Comparison of ENCODE assay signal across 11 cellular contexts in genomic region chr21:44710756-44711326, GRCh38. TPM values are rescaled to one million over a fixed set of nuclear protein-coding genes. Genes with fewer than 3 reads are reported as not detected.
A peak's percentile ranks its signal among the peaks of the same experiment; 100 is the strongest.
DNase-seq lines count a peak whose midpoint lies in the region; ATAC-seq and TF ChIP-seq lines count a peak whose summit lies in the region.
"Had no signal": no experiment of that assay in that cellular context is flagged by ENCODE, and none has a peak within 500 bp of the region (broad histone marks: within the 10 kb centered on the region; RNA-seq: fewer than 3 reads in every experiment).

No MANE protein-coding gene starts in this region.

- peaks cover 47% of the 10 kb centered on the region for H3K27me3 ChIP-seq in CD8-positive, alpha-beta T cell (ENCODE audit: insufficient read depth, low read length)
- H3K27me3 ChIP-seq in HUES64 (ENCODE audit: insufficient read depth, low read length) (peaks cover 95% of the 10 kb centered on the region), PC-3 (ENCODE audit: low read length) (peaks cover 11% of the 10 kb centered on the region; the same call in 1 of the 2 replicates), BE2C (peaks cover 91% of the 10 kb centered on the region)

- H3K4me2 ChIP-seq in PC-3 (ENCODE audit: low read length): no peak overlapping the region

- no peaks in the 10 kb centered on the region for H4K20me1 ChIP-seq in PC-3 (ENCODE audit: low read length)

- POLR2A ChIA-PET in CD8-positive, alpha-beta T cell (lab: Charles Lee): interaction anchor here (0.6 to 1.3 kb wide), 4 partner anchors 47 to 200 kb away, joined by 3 to 4 read pairs (median 3); partner anchors contain the start of gene KRTAP12-3
- POLR2A ChIA-PET in PC-3 (lab: Charles Lee; ENCODE audit: unreplicated experiment): no interaction called here

- peaks cover 32% of the 10 kb centered on the region for H3K4me1 Mint-ChIP-seq in CD8-positive, alpha-beta T cell (ENCODE audit: low read depth)
- H3K4me1 Mint-ChIP-seq: memory B cell had no signal

- intact Hi-C loops in CD8-positive, alpha-beta T cell (cut with DNase I, micrococcal nuclease): loop anchor here in 1 of 2 experiments (5.0 kb wide), 1 partner anchor 94 kb away; no protein-coding TSS in a partner anchor
- intact Hi-C loops in PC-3 (cut with micrococcal nuclease): loop anchor here (5.0 kb wide), 1 partner anchor 76 kb away; no protein-coding TSS in a partner anchor

- no peaks in the 10 kb centered on the region for H3F3A ChIP-seq in PC-3 (ENCODE audit: low read length, unreplicated experiment)

- TF ChIP-seq CTCF in CD8-positive, alpha-beta T cell (IDR thresholded peaks at IDR 0.05): no peak
- TF ChIP-seq CTCF in PC-3 (conservative IDR thresholded peaks at IDR 0.05; ENCODE audit: low read depth, low read length): no peak
- TF ChIP-seq CTCF in BE2C (IDR thresholded peaks at IDR 0.05; ENCODE audit: low read depth, low read length): no peak

- no peaks in the 10 kb centered on the region for H3K36me3 ChIP-seq in CD8-positive, alpha-beta T cell (ENCODE audit: insufficient read depth, low read length)
- no peaks in the 10 kb centered on the region for H3K36me3 ChIP-seq in HUES64 (ENCODE audit: insufficient read depth, low read length)
- H3K36me3 ChIP-seq in PC-3 (ENCODE audit: low read depth, low read length): no peaks in the 10 kb centered on the region
- H3K36me3 ChIP-seq in BE2C: no peaks in the 10 kb centered on the region
- H3K36me3 ChIP-seq: tibial artery had no signal

- H3K4me1 ChIP-seq in CD8-positive, alpha-beta T cell (ENCODE audit: insufficient read depth, low read length): peaks cover 38% of the 10 kb centered on the region
- H3K4me1 ChIP-seq in HUES64 (ENCODE audit: insufficient read depth, low read length): peaks cover 51% of the 10 kb centered on the region
- peaks cover 12% of the 10 kb centered on the region; the same call in 1 of the 2 replicates for H3K4me1 ChIP-seq in PC-3 (ENCODE audit: insufficient read depth, low read length)
- H3K4me1 ChIP-seq in BE2C: no peaks in the 10 kb centered on the region

- no peak overlapping the region for H2AFZ ChIP-seq in PC-3 (ENCODE audit: low read length)

- no peak overlapping the region for H3K9ac ChIP-seq in HUES64 (ENCODE audit: low read depth, low read length)
- H3K9ac ChIP-seq in PC-3 (ENCODE audit: low read length): no peak overlapping the region

- peak; percentile 33 for ATAC-seq in CD8-positive, alpha-beta T cell
- ATAC-seq in PC-3: peak; percentile 5; the same call in 1 of the 2 replicates
- ATAC-seq in GM18517 (IDR thresholded peaks at IDR 0.05; ENCODE audit: unreplicated experiment): no peak
- no peak for ATAC-seq in HG02610 (IDR thresholded peaks at IDR 0.05; ENCODE audit: unreplicated experiment)

- peaks cover 5% of the 10 kb centered on the region for H3K9me3 ChIP-seq in CD8-positive, alpha-beta T cell (ENCODE audit: low read length)
- H3K9me3 ChIP-seq in HUES64 (ENCODE audit: insufficient read depth, low read depth, low read length): no peaks in the 10 kb centered on the region
- no peaks in the 10 kb centered on the region for H3K9me3 ChIP-seq in PC-3 (ENCODE audit: low read length)
- no peaks in the 10 kb centered on the region for H3K9me3 ChIP-seq in BE2C
- H3K9me3 ChIP-seq: tibial artery had no signal

- peak overlapping the region; percentile 18 for H3K4me3 ChIP-seq in CD8-positive, alpha-beta T cell (ENCODE audit: low read depth, low read length)
- H3K4me3 ChIP-seq in HUES64 (ENCODE audit: low read length) (peak overlapping the region; percentile 48), PC-3 (ENCODE audit: low read length) (no peak overlapping the region), BE2C (ENCODE audit: low read depth, low read length) (no peak overlapping the region)
- H3K4me3 ChIP-seq: tibial artery had no signal

- H3K36me3 Mint-ChIP-seq in CD8-positive, alpha-beta T cell: no peaks in the 10 kb centered on the region

- WGBS in HUES64: under 1% methylated on average over 19 of the region's 20 CpGs

- H3K4me3 Mint-ChIP-seq in CD8-positive, alpha-beta T cell: peak overlapping the region; percentile 46
- H3K4me3 Mint-ChIP-seq: memory B cell had no signal

- CTCF ChIA-PET in CD8-positive, alpha-beta T cell (lab: Charles Lee): interaction anchor here (1.5 to 3.2 kb wide), 2 partner anchors 31 to 201 kb away, joined by 5 to 12 read pairs; no protein-coding TSS in a partner anchor
- CTCF ChIA-PET in PC-3 (lab: Charles Lee): interaction anchor here (1.4 to 1.6 kb wide), 2 partner anchors 32 to 83 kb away, joined by 5 to 7 read pairs; no protein-coding TSS in a partner anchor

- no peaks in the 10 kb centered on the region for H3K79me2 ChIP-seq in PC-3 (ENCODE audit: low read length)

- H3K27ac ChIP-seq in CD8-positive, alpha-beta T cell (ENCODE audit: low read depth, low read length): no peak overlapping the region
- H3K27ac ChIP-seq in HUES64 (ENCODE audit: low read depth, low read length): no peak overlapping the region
- no peak overlapping the region for H3K27ac ChIP-seq in PC-3 (ENCODE audit: low read length)
- H3K27ac ChIP-seq: tibial artery had no signal

- no TSS peak for BruUV-seq in PC-3 (replicated peaks; lab: Mats Ljungman, UMichigan)

- no peaks in the 10 kb centered on the region for H3K9me2 ChIP-seq in PC-3 (replicated peaks; ENCODE audit: low read length)

- peaks cover 67% of the 10 kb centered on the region for H3K27me3 Mint-ChIP-seq in CD8-positive, alpha-beta T cell (ENCODE audit: low read depth)

- peaks cover 1% of the 10 kb centered on the region for H3K9me3 Mint-ChIP-seq in CD8-positive, alpha-beta T cell

- no peak overlapping the region for H3K27ac Mint-ChIP-seq in CD8-positive, alpha-beta T cell
- H3K27ac Mint-ChIP-seq: memory B cell had no signal

- no peak for DNase-seq in CD8-positive, alpha-beta T cell
- DNase-seq in PC-3: no peak
- DNase-seq in iPS-NIHi7 (ENCODE audit: extremely low spot score): peak; percentile 43
- DNase-seq in inferior parietal cortex (ENCODE audit: extremely low spot score): no peak
- DNase-seq in BE2C: no peak
- DNase-seq: stimulated activated CD4-positive, alpha-beta T cell treated with anti-CD3 and anti-CD28 coated beads, Interleukin-15, amount 100 ng/mL, for 24 hours had no signal

RNA-seq across cellular contexts. Expression of gene TSPEAR, which starts 0.5 kb away (rescaled TPM):
- not detected for total RNA-seq in CD8-positive, alpha-beta T cell
- 0.35 TPM for polyA plus RNA-seq in HUES64 (2013, experiment 1 of 2)
- 0.38 TPM for polyA plus RNA-seq in HUES64 (2013, experiment 2 of 2)
- total RNA-seq in PC-3 (2014; rRNA removed): 2.1 and 3.2 TPM in 2 replicates
- 2.3 TPM for polyA plus RNA-seq in BE2C (2012; ENCODE audit: insufficient read depth, insufficient read length, low read depth)

RNA-seq across cellular contexts. Expression of gene KRTAP10-12, which starts 13.9 kb away (rescaled TPM):
- total RNA-seq in CD8-positive, alpha-beta T cell: not detected
- polyA plus RNA-seq in HUES64 (2013, experiment 1 of 2): not detected
- not detected for polyA plus RNA-seq in HUES64 (2013, experiment 2 of 2)
- not detected in 2 replicates for total RNA-seq in PC-3 (2014; rRNA removed)
- polyA plus RNA-seq in BE2C (2012; ENCODE audit: insufficient read depth, insufficient read length, low read depth): not detected

RNA-seq across cellular contexts. Expression of gene KRTAP12-1, which starts 28.9 kb away (rescaled TPM):
- total RNA-seq in CD8-positive, alpha-beta T cell: not detected
- not detected for polyA plus RNA-seq in HUES64 (2013, experiment 1 of 2)
- not detected for polyA plus RNA-seq in HUES64 (2013, experiment 2 of 2)
- total RNA-seq in PC-3 (2014; rRNA removed): 0.62 and 0.86 TPM in 2 replicates
- polyA plus RNA-seq in BE2C (2012; ENCODE audit: insufficient read depth, insufficient read length, low read depth): not detected

RNA-seq across cellular contexts. Expression of gene KRTAP12-2, which starts 44.1 kb away (rescaled TPM):
- total RNA-seq in CD8-positive, alpha-beta T cell: not detected
- polyA plus RNA-seq in HUES64 (2013, experiment 1 of 2): not detected
- polyA plus RNA-seq in HUES64 (2013, experiment 2 of 2): not detected
- not detected in 2 replicates for total RNA-seq in PC-3 (2014; rRNA removed)
- polyA plus RNA-seq in BE2C (2012; ENCODE audit: insufficient read depth, insufficient read length, low read depth): not detected

RNA-seq across cellular contexts. Expression of gene KRTAP12-3, which starts 53.1 kb away (rescaled TPM):
- 1 to 10 TPM in 1 of 2 experiments, not detected in 1; 1.3 TPM for total RNA-seq in CD8-positive, alpha-beta T cell
- not detected for polyA plus RNA-seq in HUES64 (2013, experiment 1 of 2)
- polyA plus RNA-seq in HUES64 (2013, experiment 2 of 2): not detected
- total RNA-seq in PC-3 (2014; rRNA removed): not detected in 2 replicates
- not detected for polyA plus RNA-seq in BE2C (2012; ENCODE audit: insufficient read depth, insufficient read length, low read depth)

Comparison
In these comparisons a context has a peak if more than half of its experiments do, and no peak if none do; other contexts are left out.
1. ATAC-seq: peak in CD8-positive, alpha-beta T cell (single experiment) and PC-3 (single experiment); none in GM18517 (single experiment) and HG02610 (single experiment).
2. H3K4me3 ChIP-seq: peak in CD8-positive, alpha-beta T cell (single experiment) and HUES64 (single experiment); none in PC-3 (single experiment) and BE2C (single experiment).